In genomic region chr15:74096753-74097474, GRCh38 we compare ENCODE assay signal across 15 cellular contexts. TPM values are rescaled to one million over a fixed set of nuclear protein-coding genes. Genes with fewer than 3 reads are reported as not detected.
"Had no signal": no experiment of that assay in that cellular context is flagged by ENCODE, and none has a peak within 500 bp of the region (broad histone marks: within the 10 kb centered on the region; RNA-seq: fewer than 3 reads in every experiment).

No MANE protein-coding gene starts in this region.

RNA-seq across cellular contexts. Expression of gene GOLGA6A, which starts 14.6 kb away (rescaled TPM):
- total RNA-seq: activated naive CD8-positive, alpha-beta T cell treated with anti-CD3 and anti-CD28 coated beads for 36 hours; activated T-cell treated with anti-CD3 and anti-CD28 coated beads, Interleukin-2, amount 50 U/mL, for 4 hours; activated T-helper 1 cell treated with anti-CD3 and anti-CD28 coated beads, Interleukin-12 subunit alpha, Interleukin-12 subunit beta, Interleukin-2, Interleukin-4 antibody, amounts not matched to agents 30 ng/mL and 10 ng/mL and 1 ng/mL, durations not matched to agents 14 hours and 24 hours and 36 hours; activated T-helper 2 cell treated with anti-CD3 and anti-CD28 coated beads, Interferon-gamma antibody, Interleukin-2, Interleukin-4, amounts not matched to agents 10 μg/mL and 5 μg/mL and 100 μg/mL, durations not matched to agents 14 hours and 24 hours and 36 hours; adrenal gland; aorta; ascending aorta; body of pancreas; bronchial epithelial cell; cardiac septum had no signal
- polyA plus RNA-seq: aorta, cardiac muscle cell had no signal

RNA-seq across cellular contexts. Expression of gene ISLR2, which starts 33.5 kb away (rescaled TPM):
- total RNA-seq: activated naive CD4-positive, alpha-beta T cell treated with anti-CD3 and anti-CD28 coated beads for 36 hours; activated naive CD4-positive, alpha-beta T cell treated with anti-CD3 and anti-CD28 coated beads, Interleukin-2, amount 50 U/mL, for 72 hours; activated naive CD8-positive, alpha-beta T cell treated with anti-CD3 and anti-CD28 coated beads for 36 hours; activated naive CD8-positive, alpha-beta T cell treated with anti-CD3 and anti-CD28 coated beads, Interleukin-2, amount 10 ng/mL, durations not matched to agents 7 days and 5 days; activated T-cell treated with anti-CD3 and anti-CD28 coated beads, Interleukin-2, amount 50 U/mL, for 4 hours; activated T-helper 1 cell treated with anti-CD3 and anti-CD28 coated beads, Interleukin-12 subunit alpha, Interleukin-12 subunit beta, Interleukin-2, Interleukin-4 antibody, amounts not matched to agents 30 ng/mL and 10 ng/mL and 1 ng/mL, durations not matched to agents 14 hours and 24 hours and 36 hours; activated T-helper 17 cell treated with anti-CD3 and anti-CD28 coated beads, Interleukin-2, amount 50 U/mL, for 72 hours; activated T-helper 2 cell treated with anti-CD3 and anti-CD28 coated beads, Interferon-gamma antibody, Interleukin-2, Interleukin-4, amounts not matched to agents 10 μg/mL and 5 μg/mL and 100 μg/mL, durations not matched to agents 14 hours and 24 hours and 36 hours; body of pancreas; bronchial epithelial cell; cardiac muscle cell had no signal
- polyA plus RNA-seq: cardiac muscle cell had no signal
